In genomic region chr3:73893089-73893488, GRCh38 we compare ENCODE assay signal across 11 cellular contexts.
"Had no signal": no experiment of that assay in that cellular context is flagged by ENCODE, and none has a peak within 500 bp of the region (broad histone marks: within the 10 kb centered on the region; RNA-seq: fewer than 3 reads in every experiment).

No MANE protein-coding gene starts in this region.

- H3K4me2 ChIP-seq: GM23338 had no signal

- H3K36me3 ChIP-seq: HAP-1 had no signal

- DNase-seq: GM23248, GOT3, H7, H9, HCEC 1CT, HFFc6 had no signal

- H3K27ac ChIP-seq: GM23248 had no signal

- H3K9ac ChIP-seq: GM23248 had no signal

- FAIRE-seq: H1, H54 had no signal

- H3K4me3 ChIP-seq: GM23248, GM23338, HAP-1 had no signal

- H2AFZ ChIP-seq: GM23248, GM23338 had no signal

- ATAC-seq: GM23338, HCT116 had no signal
